13 cellular contexts compared by ENCODE assay signal in the genomic region with DNA sequence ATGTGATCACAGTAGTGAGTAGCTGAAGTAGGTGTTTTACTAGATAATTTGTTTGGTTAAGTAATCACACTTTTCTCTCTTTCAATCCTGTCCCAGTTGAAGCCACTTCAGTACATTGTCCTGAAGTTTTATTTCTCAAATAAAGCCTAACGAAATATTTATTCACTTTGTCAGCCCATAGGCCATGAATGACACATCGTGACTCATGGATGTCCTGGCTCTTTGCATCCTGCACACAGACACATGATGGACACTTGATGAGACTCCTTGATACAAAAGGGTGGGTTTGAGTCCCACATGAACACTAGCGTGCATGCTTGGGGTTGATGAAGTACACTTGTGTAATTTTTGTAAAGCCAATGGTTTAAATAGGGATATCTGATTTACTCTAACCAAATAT. TPM values are rescaled to one million over a fixed set of nuclear protein-coding genes. Genes with fewer than 3 reads are reported as not detected.
DNase-seq lines count a peak whose midpoint lies in the region; ATAC-seq and TF ChIP-seq lines count a peak whose summit lies in the region.
"Had no signal": no experiment of that assay in that cellular context is flagged by ENCODE, and none has a peak within 500 bp of the region (broad histone marks: within the 10 kb centered on the region; RNA-seq: fewer than 3 reads in every experiment).

No MANE protein-coding gene starts in this region.

- no peaks in the 10 kb centered on the region for H3K27me3 ChIP-seq in SJSA1 (replicated peaks)

- H3K9me3 ChIP-seq in SJSA1 (replicated peaks) = no peaks in the 10 kb centered on the region

- H3K27ac ChIP-seq in SJSA1 = peak overlapping the region; percentile 93

- ATAC-seq in HG02642 (IDR thresholded peaks at IDR 0.05; ENCODE audit: poor library complexity, unreplicated experiment) = no peak
- ATAC-seq: stimulated activated naive CD8-positive, alpha-beta T cell treated with anti-CD3 and anti-CD28 coated beads, Interleukin-15, Interleukin-2, amounts not matched to agents 100 U/mL and 50 U/mL, for 24 hours; T-helper 17 cell had no signal

- no peak for TF ChIP-seq CTCF in fibroblast of mammary gland (conservative IDR thresholded peaks at IDR 0.05; ENCODE audit: control insufficient read depth, insufficient read depth, low read depth, low read length)

- DNase-seq in A172 (ENCODE audit: low spot score) (peak; percentile 95), HCEC 1CT (peak; percentile 92), SJSA1 (ENCODE audit: low read depth in 1 of 2, low spot score in 2 of 2) (peak; percentile 87 to 89), fibroblast of mammary gland (ENCODE audit: low read depth) (peak; percentile 93), NCI-H2171 (lab: John Stamatoyannopoulos, UW) (no peak), NCI-H1092 (lab: John Stamatoyannopoulos, UW) (no peak)
- DNase-seq in stimulated activated CD4-positive, alpha-beta T cell treated with anti-CD3 and anti-CD28 coated beads, Interleukin-4, amount 100 ng/mL, for 24 hours = no peak
- DNase-seq: erythroblast; MM.1S; NCI-H526 treated with DMSO at 0.1 percent for 48 hours; stimulated activated naive CD8-positive, alpha-beta T cell treated with anti-CD3 and anti-CD28 coated beads, Interleukin-15, Interleukin-2, amounts not matched to agents 100 U/mL and 50 U/mL, for 24 hours; T-helper 17 cell had no signal

- peaks cover 40% of the 10 kb centered on the region for H3K4me1 ChIP-seq in SJSA1 (replicated peaks)

- H3K4me3 ChIP-seq in SJSA1 (no peak overlapping the region), fibroblast of mammary gland (ENCODE audit: control insufficient read depth, low read depth, low read length) (no peak overlapping the region)

- no peaks in the 10 kb centered on the region for H3K36me3 ChIP-seq in SJSA1

RNA-seq across cellular contexts. Expression of a gene that starts 22.8 kb away (rescaled TPM):
- 24.5 and 36.8 TPM in 2 replicates for total RNA-seq in A172 (2014; rRNA removed; shearing (Covaris generic))
- 0.18 TPM in 1 of 2 replicates, not detected in the other for total RNA-seq in SJSA1 (2014; rRNA removed; shearing (Covaris generic))
- total RNA-seq: T-helper 17 cell had no signal

Comparison
In these comparisons a context has a peak if more than half of its experiments do, and no peak if none do; other contexts are left out.
1. DNase-seq: peak in A172 (single experiment), HCEC 1CT (single experiment), SJSA1 (2 of 2) and fibroblast of mammary gland (single experiment); none in NCI-H2171 (single experiment), NCI-H1092 (single experiment) and stimulated activated CD4-positive, alpha-beta T cell treated with anti-CD3 and anti-CD28 coated beads, Interleukin-4, amount 100 ng/mL, for 24 hours (single experiment).
2. RNA of a gene that starts 22.8 kb away (total RNA-seq): 24.5 to 36.8 TPM in A172; 0.18 TPM in SJSA1; every median in the first group is over 10 times any median in the second.